16 cellular contexts compared by ENCODE assay signal in genomic region chr6:157586088-157586414, GRCh38.
"Had no signal": no experiment of that assay in that cellular context is flagged by ENCODE, and none has a peak within 500 bp of the region (broad histone marks: within the 10 kb centered on the region; RNA-seq: fewer than 3 reads in every experiment).

No MANE protein-coding gene starts in this region.

- ATAC-seq: activated CD8-positive, alpha-beta memory T cell treated with anti-CD3 and anti-CD28 coated beads, Interleukin-2, amount 10 ng/mL, durations not matched to agents 7 days and 5 days; stimulated activated naive CD8-positive, alpha-beta T cell treated with anti-CD3 and anti-CD28 coated beads, Interleukin-15, Interleukin-2, amounts not matched to agents 100 U/mL and 50 U/mL, for 24 hours had no signal

- DNase-seq: activated CD4-positive, alpha-beta memory T cell treated with anti-CD3 and anti-CD28 coated beads for 36 hours; activated CD4-positive, alpha-beta T cell treated with anti-CD3 and anti-CD28 coated beads for 1 hour; activated CD8-positive, alpha-beta memory T cell treated with anti-CD3 and anti-CD28 coated beads, Interleukin-2, amount 10 ng/mL, durations not matched to agents 7 days and 5 days; activated naive CD4-positive, alpha-beta T cell treated with anti-CD3 and anti-CD28 coated beads for 36 hours; activated T-cell treated with anti-CD3 and anti-CD28 coated beads, Interleukin-2, amount 50 U/mL, for 1 hour; esophagus squamous epithelium; midbrain; stimulated activated CD4-positive, alpha-beta T cell treated with anti-CD3 and anti-CD28 coated beads, Interleukin-4, amount 100 ng/mL, for 24 hours; stimulated activated naive CD8-positive, alpha-beta T cell treated with anti-CD3 and anti-CD28 coated beads, Interleukin-15, Interleukin-2, amounts not matched to agents 100 U/mL and 50 U/mL, for 24 hours; T-helper 1 cell; T1000; trophoblast cell had no signal

- H3K4me3 ChIP-seq: cardiac muscle cell, esophagus squamous epithelium, lung, skin epidermis had no signal

- H3K27ac ChIP-seq: cardiac muscle cell, esophagus squamous epithelium, parathyroid adenoma, skin epidermis had no signal

- H3K27me3 ChIP-seq: cardiac muscle cell, esophagus squamous epithelium had no signal

- H3K36me3 ChIP-seq: cardiac muscle cell, esophagus squamous epithelium had no signal
